In the genomic region with DNA sequence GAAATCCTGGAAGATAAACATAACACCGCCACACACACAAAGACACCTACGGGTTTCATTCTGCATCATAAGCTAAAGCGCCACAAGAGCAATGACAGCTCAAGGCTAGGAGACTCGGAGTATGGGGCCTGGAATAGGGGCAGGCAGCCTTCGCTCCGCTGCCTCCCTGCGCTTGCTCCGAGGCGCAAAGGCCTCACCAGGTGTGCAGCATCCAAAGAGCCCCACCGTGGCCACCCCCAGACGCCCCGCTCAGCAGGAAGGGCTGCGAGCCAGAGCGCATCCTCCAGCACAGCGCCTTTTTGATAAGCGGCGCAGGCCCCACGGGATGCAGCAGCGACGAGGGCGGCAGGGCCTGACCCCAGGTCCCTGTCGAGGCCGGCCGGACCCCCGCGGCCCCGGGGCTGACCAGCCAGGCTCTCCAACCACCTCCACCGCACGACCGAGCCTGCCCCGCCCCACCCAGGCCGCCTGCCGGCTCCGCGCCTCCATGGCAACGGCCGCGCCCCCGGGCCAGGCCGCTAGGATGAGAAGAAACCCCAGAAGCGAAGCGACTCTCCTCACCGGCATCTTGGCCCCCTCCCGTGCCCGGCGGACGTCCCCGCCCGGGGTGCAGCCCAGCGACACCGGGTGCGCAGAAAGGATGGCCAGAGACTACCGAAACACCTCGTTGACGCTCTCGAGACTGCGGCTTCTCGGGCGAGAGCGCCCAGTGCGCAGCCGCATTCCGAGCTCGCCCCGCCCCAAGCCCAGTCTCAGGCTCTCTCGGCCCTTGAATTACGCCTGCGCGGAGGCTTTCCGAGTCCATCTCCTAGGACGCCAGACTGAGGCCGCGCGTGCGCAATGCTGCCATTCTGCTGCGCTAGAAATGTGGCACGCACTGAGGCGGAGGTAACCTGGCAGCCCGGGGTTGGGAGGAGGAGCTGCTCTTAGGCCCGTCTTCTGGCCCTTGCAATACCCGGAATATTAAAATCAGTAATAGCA, we compare ENCODE assay signal across 1 cellular context.
TF ChIP-seq lines count a peak whose summit lies in the region.

A gene (minus strand): TSS at position 694 of the 981 bp plus-strand sequence. CDS start 127 bp downstream, at position 567.

TF ChIP-seq in HepG2, 621 proteins besides CTCF, POLR2A, EP300 and RAD21 (continued from another document and continues in another):
- TF ChIP-seq, protein P1, sequence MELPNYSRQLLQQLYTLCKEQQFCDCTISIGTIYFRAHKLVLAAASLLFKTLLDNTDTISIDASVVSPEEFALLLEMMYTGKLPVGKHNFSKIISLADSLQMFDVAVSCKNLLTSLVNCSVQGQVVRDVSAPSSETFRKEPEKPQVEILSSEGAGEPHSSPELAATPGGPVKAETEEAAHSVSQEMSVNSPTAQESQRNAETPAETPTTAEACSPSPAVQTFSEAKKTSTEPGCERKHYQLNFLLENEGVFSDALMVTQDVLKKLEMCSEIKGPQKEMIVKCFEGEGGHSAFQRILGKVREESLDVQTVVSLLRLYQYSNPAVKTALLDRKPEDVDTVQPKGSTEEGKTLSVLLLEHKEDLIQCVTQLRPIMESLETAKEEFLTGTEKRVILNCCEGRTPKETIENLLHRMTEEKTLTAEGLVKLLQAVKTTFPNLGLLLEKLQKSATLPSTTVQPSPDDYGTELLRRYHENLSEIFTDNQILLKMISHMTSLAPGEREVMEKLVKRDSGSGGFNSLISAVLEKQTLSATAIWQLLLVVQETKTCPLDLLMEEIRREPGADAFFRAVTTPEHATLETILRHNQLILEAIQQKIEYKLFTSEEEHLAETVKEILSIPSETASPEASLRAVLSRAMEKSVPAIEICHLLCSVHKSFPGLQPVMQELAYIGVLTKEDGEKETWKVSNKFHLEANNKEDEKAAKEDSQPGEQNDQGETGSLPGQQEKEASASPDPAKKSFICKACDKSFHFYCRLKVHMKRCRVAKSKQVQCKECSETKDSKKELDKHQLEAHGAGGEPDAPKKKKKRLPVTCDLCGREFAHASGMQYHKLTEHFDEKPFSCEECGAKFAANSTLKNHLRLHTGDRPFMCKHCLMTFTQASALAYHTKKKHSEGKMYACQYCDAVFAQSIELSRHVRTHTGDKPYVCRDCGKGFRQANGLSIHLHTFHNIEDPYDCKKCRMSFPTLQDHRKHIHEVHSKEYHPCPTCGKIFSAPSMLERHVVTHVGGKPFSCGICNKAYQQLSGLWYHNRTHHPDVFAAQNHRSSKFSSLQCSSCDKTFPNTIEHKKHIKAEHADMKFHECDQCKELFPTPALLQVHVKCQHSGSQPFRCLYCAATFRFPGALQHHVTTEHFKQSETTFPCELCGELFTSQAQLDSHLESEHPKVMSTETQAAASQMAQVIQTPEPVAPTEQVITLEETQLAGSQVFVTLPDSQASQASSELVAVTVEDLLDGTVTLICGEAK (IDR thresholded peaks at IDR 0.05) = no peak
- TF ChIP-seq, protein P1 (CRISPR knock-in tag; IDR thresholded peaks at IDR 0.05) = peak; percentile 28; the same call in 1 of the 2 replicates
- TF ChIP-seq STAG1 (CRISPR knock-in tag; IDR thresholded peaks at IDR 0.05) (0 out of 2 replicates have a peak, but pooled peaks have one; percentile 8), ZBTB7B (CRISPR knock-in tag; IDR thresholded peaks at IDR 0.05) (0 out of 2 replicates have a peak, but pooled peaks have one; percentile 33), DMAP1 (CRISPR knock-in tag; IDR thresholded peaks at IDR 0.05) (0 out of 2 replicates have a peak, but pooled peaks have one; percentile 37), POLR2G (IDR thresholded peaks at IDR 0.05; ENCODE audit: low read depth, low read length) (peak; percentile 72), SIX1 (CRISPR knock-in tag; IDR thresholded peaks at IDR 0.05; ENCODE audit: borderline replicate concordance) (no peak), ZNF20 (CRISPR knock-in tag; IDR thresholded peaks at IDR 0.05) (no peak), PAF1 (CRISPR knock-in tag; IDR thresholded peaks at IDR 0.05) (no peak), ZSCAN12 (CRISPR knock-in tag; IDR thresholded peaks at IDR 0.05) (peak; percentile 78), GZF1 (CRISPR knock-in tag; IDR thresholded peaks at IDR 0.05) (no peak), PHF21A (CRISPR knock-in tag; IDR thresholded peaks at IDR 0.05) (peak; percentile 40; the same call in 1 of the 2 replicates), HDAC1 (CRISPR knock-in tag; IDR thresholded peaks at IDR 0.05) (peak; percentile 74; the same call in 1 of the 2 replicates), MEIS2 (CRISPR knock-in tag; IDR thresholded peaks at IDR 0.05) (0 out of 2 replicates have a peak, but pooled peaks have one; percentile 71), RFX1 (IDR thresholded peaks at IDR 0.05) (peak; percentile 79; the same call in 1 of the 2 replicates), SALL1 (CRISPR knock-in tag; IDR thresholded peaks at IDR 0.05) (peak; percentile 86)
- TF ChIP-seq, protein P2, sequence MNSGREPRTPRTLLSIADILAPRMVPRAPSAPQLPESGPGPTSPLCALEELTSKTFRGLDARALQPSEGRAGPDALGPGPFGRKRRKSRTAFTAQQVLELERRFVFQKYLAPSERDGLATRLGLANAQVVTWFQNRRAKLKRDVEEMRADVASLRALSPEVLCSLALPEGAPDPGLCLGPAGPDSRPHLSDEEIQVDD (CRISPR knock-in tag; IDR thresholded peaks at IDR 0.05; ENCODE audit: borderline replicate concordance) = peak; percentile 72; the same call in 1 of the 2 replicates
- TF ChIP-seq, protein P3, sequence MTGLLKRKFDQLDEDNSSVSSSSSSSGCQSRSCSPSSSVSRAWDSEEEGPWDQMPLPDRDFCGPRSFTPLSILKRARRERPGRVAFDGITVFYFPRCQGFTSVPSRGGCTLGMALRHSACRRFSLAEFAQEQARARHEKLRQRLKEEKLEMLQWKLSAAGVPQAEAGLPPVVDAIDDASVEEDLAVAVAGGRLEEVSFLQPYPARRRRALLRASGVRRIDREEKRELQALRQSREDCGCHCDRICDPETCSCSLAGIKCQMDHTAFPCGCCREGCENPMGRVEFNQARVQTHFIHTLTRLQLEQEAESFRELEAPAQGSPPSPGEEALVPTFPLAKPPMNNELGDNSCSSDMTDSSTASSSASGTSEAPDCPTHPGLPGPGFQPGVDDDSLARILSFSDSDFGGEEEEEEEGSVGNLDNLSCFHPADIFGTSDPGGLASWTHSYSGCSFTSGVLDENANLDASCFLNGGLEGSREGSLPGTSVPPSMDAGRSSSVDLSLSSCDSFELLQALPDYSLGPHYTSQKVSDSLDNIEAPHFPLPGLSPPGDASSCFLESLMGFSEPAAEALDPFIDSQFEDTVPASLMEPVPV (CRISPR knock-in tag; IDR thresholded peaks at IDR 0.05) = peak; percentile 36; the same call in 1 of the 2 replicates
- TF ChIP-seq, protein P4, sequence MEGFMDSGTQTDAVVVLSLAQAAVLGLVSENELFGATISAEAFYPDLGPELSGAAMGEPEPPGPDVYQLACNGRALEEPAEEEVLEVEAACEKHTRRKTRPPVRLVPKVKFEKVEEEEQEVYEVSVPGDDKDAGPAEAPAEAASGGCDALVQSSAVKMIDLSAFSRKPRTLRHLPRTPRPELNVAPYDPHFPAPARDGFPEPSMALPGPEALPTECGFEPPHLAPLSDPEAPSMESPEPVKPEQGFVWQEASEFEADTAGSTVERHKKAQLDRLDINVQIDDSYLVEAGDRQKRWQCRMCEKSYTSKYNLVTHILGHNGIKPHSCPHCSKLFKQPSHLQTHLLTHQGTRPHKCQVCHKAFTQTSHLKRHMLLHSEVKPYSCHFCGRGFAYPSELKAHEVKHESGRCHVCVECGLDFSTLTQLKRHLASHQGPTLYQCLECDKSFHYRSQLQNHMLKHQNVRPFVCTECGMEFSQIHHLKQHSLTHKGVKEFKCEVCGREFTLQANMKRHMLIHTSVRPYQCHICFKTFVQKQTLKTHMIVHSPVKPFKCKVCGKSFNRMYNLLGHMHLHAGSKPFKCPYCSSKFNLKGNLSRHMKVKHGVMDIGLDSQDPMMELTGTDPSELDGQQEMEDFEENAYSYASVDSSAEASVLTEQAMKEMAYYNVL (CRISPR knock-in tag; IDR thresholded peaks at IDR 0.05; ENCODE audit: borderline replicate concordance) = peak; percentile 47; the same call in 1 of the 2 replicates
- TF ChIP-seq, protein P5, sequence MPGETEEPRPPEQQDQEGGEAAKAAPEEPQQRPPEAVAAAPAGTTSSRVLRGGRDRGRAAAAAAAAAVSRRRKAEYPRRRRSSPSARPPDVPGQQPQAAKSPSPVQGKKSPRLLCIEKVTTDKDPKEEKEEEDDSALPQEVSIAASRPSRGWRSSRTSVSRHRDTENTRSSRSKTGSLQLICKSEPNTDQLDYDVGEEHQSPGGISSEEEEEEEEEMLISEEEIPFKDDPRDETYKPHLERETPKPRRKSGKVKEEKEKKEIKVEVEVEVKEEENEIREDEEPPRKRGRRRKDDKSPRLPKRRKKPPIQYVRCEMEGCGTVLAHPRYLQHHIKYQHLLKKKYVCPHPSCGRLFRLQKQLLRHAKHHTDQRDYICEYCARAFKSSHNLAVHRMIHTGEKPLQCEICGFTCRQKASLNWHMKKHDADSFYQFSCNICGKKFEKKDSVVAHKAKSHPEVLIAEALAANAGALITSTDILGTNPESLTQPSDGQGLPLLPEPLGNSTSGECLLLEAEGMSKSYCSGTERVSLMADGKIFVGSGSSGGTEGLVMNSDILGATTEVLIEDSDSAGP (CRISPR knock-in tag; IDR thresholded peaks at IDR 0.05; ENCODE audit: borderline replicate concordance) = peak; percentile 84; the same call in 1 of the 2 replicates
- TF ChIP-seq, protein P6, sequence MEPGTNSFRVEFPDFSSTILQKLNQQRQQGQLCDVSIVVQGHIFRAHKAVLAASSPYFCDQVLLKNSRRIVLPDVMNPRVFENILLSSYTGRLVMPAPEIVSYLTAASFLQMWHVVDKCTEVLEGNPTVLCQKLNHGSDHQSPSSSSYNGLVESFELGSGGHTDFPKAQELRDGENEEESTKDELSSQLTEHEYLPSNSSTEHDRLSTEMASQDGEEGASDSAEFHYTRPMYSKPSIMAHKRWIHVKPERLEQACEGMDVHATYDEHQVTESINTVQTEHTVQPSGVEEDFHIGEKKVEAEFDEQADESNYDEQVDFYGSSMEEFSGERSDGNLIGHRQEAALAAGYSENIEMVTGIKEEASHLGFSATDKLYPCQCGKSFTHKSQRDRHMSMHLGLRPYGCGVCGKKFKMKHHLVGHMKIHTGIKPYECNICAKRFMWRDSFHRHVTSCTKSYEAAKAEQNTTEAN (CRISPR knock-in tag; conservative IDR thresholded peaks at IDR 0.05) = no peak
- TF ChIP-seq, protein P7, sequence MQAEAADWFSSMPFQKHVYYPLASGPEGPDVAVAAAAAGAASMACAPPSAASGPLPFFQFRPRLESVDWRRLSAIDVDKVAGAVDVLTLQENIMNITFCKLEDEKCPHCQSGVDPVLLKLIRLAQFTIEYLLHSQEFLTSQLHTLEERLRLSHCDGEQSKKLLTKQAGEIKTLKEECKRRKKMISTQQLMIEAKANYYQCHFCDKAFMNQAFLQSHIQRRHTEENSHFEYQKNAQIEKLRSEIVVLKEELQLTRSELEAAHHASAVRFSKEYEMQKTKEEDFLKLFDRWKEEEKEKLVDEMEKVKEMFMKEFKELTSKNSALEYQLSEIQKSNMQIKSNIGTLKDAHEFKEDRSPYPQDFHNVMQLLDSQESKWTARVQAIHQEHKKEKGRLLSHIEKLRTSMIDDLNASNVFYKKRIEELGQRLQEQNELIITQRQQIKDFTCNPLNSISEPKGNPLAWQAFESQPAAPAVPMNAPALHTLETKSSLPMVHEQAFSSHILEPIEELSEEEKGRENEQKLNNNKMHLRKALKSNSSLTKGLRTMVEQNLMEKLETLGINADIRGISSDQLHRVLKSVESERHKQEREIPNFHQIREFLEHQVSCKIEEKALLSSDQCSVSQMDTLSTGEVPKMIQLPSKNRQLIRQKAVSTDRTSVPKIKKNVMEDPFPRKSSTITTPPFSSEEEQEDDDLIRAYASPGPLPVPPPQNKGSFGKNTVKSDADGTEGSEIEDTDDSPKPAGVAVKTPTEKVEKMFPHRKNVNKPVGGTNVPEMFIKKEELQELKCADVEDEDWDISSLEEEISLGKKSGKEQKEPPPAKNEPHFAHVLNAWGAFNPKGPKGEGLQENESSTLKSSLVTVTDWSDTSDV (CRISPR knock-in tag; IDR thresholded peaks at IDR 0.05) = no peak
- TF ChIP-seq, protein P8, sequence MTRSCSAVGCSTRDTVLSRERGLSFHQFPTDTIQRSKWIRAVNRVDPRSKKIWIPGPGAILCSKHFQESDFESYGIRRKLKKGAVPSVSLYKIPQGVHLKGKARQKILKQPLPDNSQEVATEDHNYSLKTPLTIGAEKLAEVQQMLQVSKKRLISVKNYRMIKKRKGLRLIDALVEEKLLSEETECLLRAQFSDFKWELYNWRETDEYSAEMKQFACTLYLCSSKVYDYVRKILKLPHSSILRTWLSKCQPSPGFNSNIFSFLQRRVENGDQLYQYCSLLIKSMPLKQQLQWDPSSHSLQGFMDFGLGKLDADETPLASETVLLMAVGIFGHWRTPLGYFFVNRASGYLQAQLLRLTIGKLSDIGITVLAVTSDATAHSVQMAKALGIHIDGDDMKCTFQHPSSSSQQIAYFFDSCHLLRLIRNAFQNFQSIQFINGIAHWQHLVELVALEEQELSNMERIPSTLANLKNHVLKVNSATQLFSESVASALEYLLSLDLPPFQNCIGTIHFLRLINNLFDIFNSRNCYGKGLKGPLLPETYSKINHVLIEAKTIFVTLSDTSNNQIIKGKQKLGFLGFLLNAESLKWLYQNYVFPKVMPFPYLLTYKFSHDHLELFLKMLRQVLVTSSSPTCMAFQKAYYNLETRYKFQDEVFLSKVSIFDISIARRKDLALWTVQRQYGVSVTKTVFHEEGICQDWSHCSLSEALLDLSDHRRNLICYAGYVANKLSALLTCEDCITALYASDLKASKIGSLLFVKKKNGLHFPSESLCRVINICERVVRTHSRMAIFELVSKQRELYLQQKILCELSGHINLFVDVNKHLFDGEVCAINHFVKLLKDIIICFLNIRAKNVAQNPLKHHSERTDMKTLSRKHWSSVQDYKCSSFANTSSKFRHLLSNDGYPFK (CRISPR knock-in tag; IDR thresholded peaks at IDR 0.05; ENCODE audit: borderline replicate concordance) = peak; percentile 79; the same call in 1 of the 2 replicates
